Comparison of ENCODE assay signal across 21 cellular contexts in genomic region chr1:234395297-234395696, GRCh38. TPM values are rescaled to one million over a fixed set of nuclear protein-coding genes. Genes with fewer than 3 reads are reported as not detected.
A peak's percentile ranks its signal among the peaks of the same experiment; 100 is the strongest.
DNase-seq lines count a peak whose midpoint lies in the region; ATAC-seq and TF ChIP-seq lines count a peak whose summit lies in the region.
"Had no signal": no experiment of that assay in that cellular context is flagged by ENCODE, and none has a peak within 500 bp of the region (broad histone marks: within the 10 kb centered on the region; RNA-seq: fewer than 3 reads in every experiment).

No MANE protein-coding gene starts in this region.

- no peak for DNase-seq in T-helper 2 cell treated with Interferon-gamma antibody and Interleukin-4, amounts not matched to agents 5 μg/mL and 100 μg/mL, for 36 hours (ENCODE audit: low spot score)
- DNase-seq in T-helper 2 cell (no peak), WTC11 (ENCODE audit: low spot score) (no peak), upper lobe of right lung (no peak), NCI-H1092 treated with DMSO at 0.1 percent for 48 hours (lab: John Stamatoyannopoulos, UW) (no peak), SW 1271 (lab: John Stamatoyannopoulos, UW) (no peak)
- DNase-seq in stimulated activated naive CD8-positive, alpha-beta T cell treated with anti-CD3 and anti-CD28 coated beads, Interleukin-15, amount 100 ng/mL, for 72 hours: no peak
- DNase-seq in stimulated activated naive CD8-positive, alpha-beta T cell treated with anti-CD3 and anti-CD28 coated beads, Interleukin-15, Interleukin-2, amounts not matched to agents 100 U/mL and 50 U/mL, for 24 hours: no peak
- DNase-seq: 8988T, DMS79, GOT3, NCI-H1048, NCI-H1694, NCI-H2107, NCI-H226, NCI-H526 had no signal

- intact Hi-C loops in upper lobe of right lung (cut with DNase I): no loop called here

- no peaks in the 10 kb centered on the region for H3K27me3 Mint-ChIP-seq in T-helper 2 cell treated with Interferon-gamma antibody and Interleukin-4, amounts not matched to agents 5 μg/mL and 100 μg/mL, for 36 hours (ENCODE audit: low read depth)
- H3K27me3 Mint-ChIP-seq in stimulated activated naive CD8-positive, alpha-beta T cell treated with anti-CD3 and anti-CD28 coated beads, Interleukin-15, amount 100 ng/mL, for 72 hours: no peaks in the 10 kb centered on the region
- H3K27me3 Mint-ChIP-seq in WTC11 (ENCODE audit: low read depth): no peaks in the 10 kb centered on the region
- H3K27me3 Mint-ChIP-seq: IgD-negative memory B cell had no signal

- H3K4me1 Mint-ChIP-seq in T-helper 2 cell treated with Interferon-gamma antibody and Interleukin-4, amounts not matched to agents 5 μg/mL and 100 μg/mL, for 36 hours (ENCODE audit: low read depth): peaks cover 25% of the 10 kb centered on the region
- H3K4me1 Mint-ChIP-seq in stimulated activated naive CD8-positive, alpha-beta T cell treated with anti-CD3 and anti-CD28 coated beads, Interleukin-15, amount 100 ng/mL, for 72 hours: peaks cover 5% of the 10 kb centered on the region
- H3K4me1 Mint-ChIP-seq in WTC11: no peaks in the 10 kb centered on the region

- H3K9me3 ChIP-seq in upper lobe of right lung: no peaks in the 10 kb centered on the region

- peaks cover 2% of the 10 kb centered on the region for H3K4me1 ChIP-seq in upper lobe of right lung

- TF ChIP-seq CTCF in WTC11 (IDR thresholded peaks at IDR 0.05) (no peak), upper lobe of right lung (IDR thresholded peaks at IDR 0.05) (no peak)

- no peak overlapping the region for H3K27ac ChIP-seq in upper lobe of right lung
- H3K27ac ChIP-seq: C4-2B had no signal

- H3K27me3 ChIP-seq in upper lobe of right lung: no peaks in the 10 kb centered on the region

- POLR2A ChIA-PET in WTC11 (lab: Charles Lee): no interaction called here

- no peak overlapping the region for H3K4me3 Mint-ChIP-seq in T-helper 2 cell treated with Interferon-gamma antibody and Interleukin-4, amounts not matched to agents 5 μg/mL and 100 μg/mL, for 36 hours
- H3K4me3 Mint-ChIP-seq in stimulated activated naive CD8-positive, alpha-beta T cell treated with anti-CD3 and anti-CD28 coated beads, Interleukin-15, amount 100 ng/mL, for 72 hours: no peak overlapping the region
- no peak overlapping the region for H3K4me3 Mint-ChIP-seq in WTC11

- no peaks in the 10 kb centered on the region for H3K9me3 Mint-ChIP-seq in T-helper 2 cell treated with Interferon-gamma antibody and Interleukin-4, amounts not matched to agents 5 μg/mL and 100 μg/mL, for 36 hours
- H3K9me3 Mint-ChIP-seq in stimulated activated naive CD8-positive, alpha-beta T cell treated with anti-CD3 and anti-CD28 coated beads, Interleukin-15, amount 100 ng/mL, for 72 hours: no peaks in the 10 kb centered on the region
- peaks cover 4% of the 10 kb centered on the region; the same call in 1 of the 2 replicates for H3K9me3 Mint-ChIP-seq in WTC11
- H3K9me3 Mint-ChIP-seq: IgD-negative memory B cell had no signal

- H3K27ac Mint-ChIP-seq in T-helper 2 cell treated with Interferon-gamma antibody and Interleukin-4, amounts not matched to agents 5 μg/mL and 100 μg/mL, for 36 hours: peak overlapping the region; percentile 6
- peak overlapping the region; percentile 12 to 63 for H3K27ac Mint-ChIP-seq in stimulated activated naive CD8-positive, alpha-beta T cell treated with anti-CD3 and anti-CD28 coated beads, Interleukin-15, amount 100 ng/mL, for 72 hours
- H3K27ac Mint-ChIP-seq in WTC11: 0 out of 2 replicates have a peak overlapping the region, but pooled peaks have one; percentile 7

- no peak for ATAC-seq in stimulated activated naive CD8-positive, alpha-beta T cell treated with anti-CD3 and anti-CD28 coated beads, Interleukin-15, amount 100 ng/mL, for 72 hours
- no peak for ATAC-seq in stimulated activated naive CD8-positive, alpha-beta T cell treated with anti-CD3 and anti-CD28 coated beads, Interleukin-15, Interleukin-2, amounts not matched to agents 100 U/mL and 50 U/mL, for 24 hours
- no peak for ATAC-seq in WTC11
- ATAC-seq in upper lobe of right lung: peak; percentile 70
- ATAC-seq: GM12878, Panc1, Right ventricle myocardium inferior had no signal

- no peak overlapping the region for H3K4me3 ChIP-seq in upper lobe of right lung
- H3K4me3 ChIP-seq: GM12878 had no signal

- peaks cover 29% of the 10 kb centered on the region for H3K36me3 ChIP-seq in upper lobe of right lung

- peaks cover 30% of the 10 kb centered on the region for H3K36me3 Mint-ChIP-seq in T-helper 2 cell treated with Interferon-gamma antibody and Interleukin-4, amounts not matched to agents 5 μg/mL and 100 μg/mL, for 36 hours (ENCODE audit: low read depth)
- peaks cover 14% of the 10 kb centered on the region for H3K36me3 Mint-ChIP-seq in WTC11

- CTCF ChIA-PET in WTC11 (lab: Charles Lee): no interaction called here

TF ChIP-seq in WTC11, 78 proteins besides CTCF, POLR2A, EP300 and RAD21 (continues in another document):
- TF ChIP-seq SP1 (CRISPR knock-in tag; conservative IDR thresholded peaks at IDR 0.05) (no peak), ARID4B (CRISPR knock-in tag; IDR thresholded peaks at IDR 0.05; ENCODE audit: borderline replicate concordance) (no peak), USF2 (CRISPR knock-in tag; IDR thresholded peaks at IDR 0.05) (no peak), HMGA2 (CRISPR knock-in tag; IDR thresholded peaks at IDR 0.05) (no peak), ZNF138 (CRISPR knock-in tag; conservative IDR thresholded peaks at IDR 0.05) (no peak), ZNF416 (CRISPR knock-in tag; IDR thresholded peaks at IDR 0.05) (no peak), ETV6 (CRISPR knock-in tag; IDR thresholded peaks at IDR 0.05) (no peak), ATF3 (CRISPR knock-in tag; conservative IDR thresholded peaks at IDR 0.05) (no peak), JAZF1 (CRISPR knock-in tag; IDR thresholded peaks at IDR 0.05) (no peak), PRRX2 (CRISPR knock-in tag; IDR thresholded peaks at IDR 0.05) (no peak), USF1 (CRISPR knock-in tag; IDR thresholded peaks at IDR 0.05) (no peak), ZBTB43 (CRISPR knock-in tag; IDR thresholded peaks at IDR 0.05) (no peak), EMX1 (CRISPR knock-in tag; IDR thresholded peaks at IDR 0.05) (no peak)

RNA-seq across cellular contexts. Expression of gene COA6, which starts 22.0 kb away (rescaled TPM):
- 41.6 to 47.9 TPM (median 44.3 TPM) in 3 replicates for total RNA-seq in WTC11 (2021)
- 25.0 TPM for total RNA-seq in upper lobe of right lung
